In genomic region chr2:187499941-187500532, GRCh38 we compare ENCODE assay signal across 8 cellular contexts. TPM values are rescaled to one million over a fixed set of nuclear protein-coding genes. Genes with fewer than 3 reads are reported as not detected.
DNase-seq lines count a peak whose midpoint lies in the region; ATAC-seq and TF ChIP-seq lines count a peak whose summit lies in the region.

No MANE protein-coding gene starts in this region.

- H3K9ac ChIP-seq in endocrine pancreas (ENCODE audit: control insufficient read depth, insufficient read depth, low read length): no peak overlapping the region

- POLR2A ChIA-PET in AG04449 (lab: Yijun Ruan, JAX): interaction anchor here (1.1 kb wide), 1 partner anchor 75 kb away, joined by 4 read pairs; no protein-coding TSS in a partner anchor

- CTCF ChIA-PET in AG04449 (lab: Yijun Ruan, JAX): interaction anchor here (0.6 to 8.4 kb wide), 68 partner anchors 8 to 1921 kb away, joined by 3 to 718 read pairs (median 5); partner anchors contain the start of genes CALCRL and TFPI

- H3K9me3 ChIP-seq in endocrine pancreas (ENCODE audit: control insufficient read depth, low read length): no peaks in the 10 kb centered on the region
- H3K9me3 ChIP-seq in mucosa of descending colon: no peaks in the 10 kb centered on the region

- no peaks in the 10 kb centered on the region for H3K4me1 ChIP-seq in endocrine pancreas (ENCODE audit: control insufficient read depth, insufficient read depth, low read length)
- H3K4me1 ChIP-seq in mucosa of descending colon (ENCODE audit: low read depth): peaks cover 7% of the 10 kb centered on the region

- H3K4me3 ChIP-seq in AG04449 (ENCODE audit: low read depth, low read length): no peak overlapping the region
- peak overlapping the region; percentile 22 for H3K4me3 ChIP-seq in endocrine pancreas (ENCODE audit: control insufficient read depth, insufficient read depth, low read length)
- H3K4me3 ChIP-seq in mucosa of descending colon: no peak overlapping the region

- H3K36me3 ChIP-seq in endocrine pancreas (ENCODE audit: control insufficient read depth, insufficient read depth, low read length) (no peaks in the 10 kb centered on the region), mucosa of descending colon (ENCODE audit: low read depth) (no peaks in the 10 kb centered on the region)

- ATAC-seq in GM18508 (IDR thresholded peaks at IDR 0.05; ENCODE audit: insufficient read depth, unreplicated experiment): peak; percentile 95
- peak; percentile 98 for ATAC-seq in HG02870 (IDR thresholded peaks at IDR 0.05; ENCODE audit: unreplicated experiment)
- peak; percentile 77 for ATAC-seq in mucosa of descending colon

- no peaks in the 10 kb centered on the region for H3K27me3 ChIP-seq in endocrine pancreas (ENCODE audit: control insufficient read depth, insufficient read depth, low read length)

- DNase-seq in AG04449 (ENCODE audit: low read depth, low spot score) (peak; percentile 5), NCI-H1105 treated with DMSO at 0.1 percent for 48 hours (lab: John Stamatoyannopoulos, UW) (peak; percentile 72), SW480 (ENCODE audit: low spot score) (peak; percentile 31), mucosa of descending colon (peak in 2 of 3 donors; percentile 42 to 83), ureter (ENCODE audit: low spot score) (peak; percentile 55)

- TF ChIP-seq CTCF in AG04449 (IDR thresholded peaks at IDR 0.05; ENCODE audit: insufficient read depth, low read length, missing control alignments) (peak; percentile 56), mucosa of descending colon (IDR thresholded peaks at IDR 0.05) (peak; percentile 54)

- intact Hi-C loops in mucosa of descending colon (cut with DNase I, micrococcal nuclease): loop anchor here in 1 of 2 donors (10.0 kb wide), 1 partner anchor 345 kb away; no protein-coding TSS in a partner anchor

RNA-seq across cellular contexts. Expression of gene CALCRL, which starts 52.0 kb away (rescaled TPM):
- 10 to 100 TPM in 1 of 3 donors, 1 to 10 TPM in 2; 7.0 to 10.7 (median 9.0) TPM for total RNA-seq in mucosa of descending colon
- 58.7 TPM for total RNA-seq in ureter

RNA-seq across cellular contexts. Expression of gene TFPI, which starts 54.2 kb away (rescaled TPM):
- 10 to 100 TPM; 16.3 to 46.7 (median 31.5) TPM for total RNA-seq in mucosa of descending colon
- total RNA-seq in ureter: 54.7 TPM

Comparison
In these comparisons a context has a peak if more than half of its experiments do, and no peak if none do; other contexts are left out.
1. DNase-seq: peak in every context shown above with its lines; median percentile 72 in NCI-H1105 treated with DMSO at 0.1 percent for 48 hours; 62 in mucosa of descending colon; 55 in ureter; 31 in SW480; 5 in AG04449.